ENCODE assay signal across 11 cellular contexts in the genomic region with DNA sequence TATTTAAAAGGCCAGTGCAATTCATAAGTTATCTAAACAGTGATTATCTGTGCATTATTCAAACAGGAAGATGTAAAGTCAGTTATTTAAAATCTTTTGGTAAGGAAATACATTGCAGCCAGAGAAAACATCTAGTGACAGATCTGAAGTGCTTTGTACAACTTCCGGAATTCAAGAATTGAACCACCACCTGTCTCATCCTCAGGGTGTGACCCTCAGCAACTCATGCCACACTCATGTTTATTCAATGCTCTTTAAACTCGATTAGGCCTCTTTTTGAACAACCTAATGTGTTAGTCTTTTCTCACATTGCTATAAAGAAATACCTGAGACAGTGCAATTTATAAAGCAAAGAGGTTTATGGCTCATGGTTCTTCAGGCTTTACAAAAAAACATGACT.
"Had no signal": no experiment of that assay in that cellular context is flagged by ENCODE, and none has a peak within 500 bp of the region (broad histone marks: within the 10 kb centered on the region; RNA-seq: fewer than 3 reads in every experiment).

No MANE protein-coding gene starts in this region.

- H3K36me3 Mint-ChIP-seq: neural progenitor cell had no signal

- H3K9me3 Mint-ChIP-seq: neural progenitor cell; stimulated activated naive CD8-positive, alpha-beta T cell treated with anti-CD3 and anti-CD28 coated beads, Interleukin-15, Interleukin-2, amounts not matched to agents 100 ng/mL and 50 ng/mL, for 24 hours had no signal

- H3K36me3 ChIP-seq: brain microvascular endothelial cell, neural progenitor cell, ovary, upper lobe of left lung had no signal

- H3K27ac ChIP-seq: brain microvascular endothelial cell, neural progenitor cell, ovary, upper lobe of left lung had no signal

- H3K27me3 ChIP-seq: brain microvascular endothelial cell, neural progenitor cell, ovary, upper lobe of left lung had no signal

- H3K9me3 ChIP-seq: ovary, upper lobe of left lung had no signal

- H3K27me3 Mint-ChIP-seq: stimulated activated naive CD8-positive, alpha-beta T cell treated with anti-CD3 and anti-CD28 coated beads, Interleukin-15, Interleukin-2, amounts not matched to agents 100 ng/mL and 50 ng/mL, for 24 hours had no signal

- H3K4me3 ChIP-seq: neural progenitor cell, ovary, upper lobe of left lung had no signal

- H3K4me3 Mint-ChIP-seq: neural progenitor cell; stimulated activated naive CD8-positive, alpha-beta T cell treated with anti-CD3 and anti-CD28 coated beads, Interleukin-15, Interleukin-2, amounts not matched to agents 100 ng/mL and 50 ng/mL, for 24 hours had no signal

- DNase-seq: activated CD4-positive, alpha-beta T cell treated with anti-CD3 and anti-CD28 coated beads, Interleukin-2, amount 50 U/mL, for 48 hours; activated gamma-delta T cell treated with Interleukin-2 at 50 U/mL for 16 hours; brain microvascular endothelial cell; hippocampal formation; kidney glomerular epithelial cell; ovary; stimulated activated CD4-positive, alpha-beta T cell treated with anti-CD3 and anti-CD28 coated beads, Interleukin-2, amount 100 ng/mL, for 48 hours; upper lobe of left lung had no signal

- H3K4me1 ChIP-seq: neural progenitor cell had no signal

- ATAC-seq: activated CD4-positive, CD25-positive, alpha-beta regulatory T cell treated with anti-CD3 and anti-CD28 coated beads, Interleukin-2, amount 50 U/mL, for 24 hours had no signal

- H3K27ac Mint-ChIP-seq: neural progenitor cell had no signal
